ENCODE assay signal across 1 cellular context in genomic region chr14:106062502-106063272, GRCh38.
TF ChIP-seq lines count a peak whose summit lies in the region.

No MANE protein-coding gene starts in this region.

TF ChIP-seq in SK-N-SH treated with all-trans-retinoic acid at 6 μM for 48 hours, 23 proteins besides CTCF, POLR2A, EP300 and RAD21 (continued from another document):
- TF ChIP-seq CSRNP3 (CRISPR knock-in tag; IDR thresholded peaks at IDR 0.05) (no peak), ZFP30 (CRISPR knock-in tag; IDR thresholded peaks at IDR 0.05) (no peak), ZNF565 (CRISPR knock-in tag; conservative IDR thresholded peaks at IDR 0.05; ENCODE audit: low read depth) (no peak), PPARA (CRISPR knock-in tag; IDR thresholded peaks at IDR 0.05; ENCODE audit: borderline replicate concordance) (no peak), ISL1 (CRISPR knock-in tag; IDR thresholded peaks at IDR 0.05) (no peak), TSHZ2 (CRISPR knock-in tag; IDR thresholded peaks at IDR 0.05) (no peak), ZNF70 (CRISPR knock-in tag; IDR thresholded peaks at IDR 0.05) (no peak)
- TF ChIP-seq, protein P1, sequence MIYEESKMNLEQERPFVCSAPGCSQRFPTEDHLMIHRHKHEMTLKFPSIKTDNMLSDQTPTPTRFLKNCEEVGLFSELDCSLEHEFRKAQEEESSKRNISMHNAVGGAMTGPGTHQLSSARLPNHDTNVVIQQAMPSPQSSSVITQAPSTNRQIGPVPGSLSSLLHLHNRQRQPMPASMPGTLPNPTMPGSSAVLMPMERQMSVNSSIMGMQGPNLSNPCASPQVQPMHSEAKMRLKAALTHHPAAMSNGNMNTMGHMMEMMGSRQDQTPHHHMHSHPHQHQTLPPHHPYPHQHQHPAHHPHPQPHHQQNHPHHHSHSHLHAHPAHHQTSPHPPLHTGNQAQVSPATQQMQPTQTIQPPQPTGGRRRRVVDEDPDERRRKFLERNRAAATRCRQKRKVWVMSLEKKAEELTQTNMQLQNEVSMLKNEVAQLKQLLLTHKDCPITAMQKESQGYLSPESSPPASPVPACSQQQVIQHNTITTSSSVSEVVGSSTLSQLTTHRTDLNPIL (CRISPR knock-in tag; IDR thresholded peaks at IDR 0.05; ENCODE audit: low read depth), result no peak
TF ChIP-seq in SK-N-SH treated with all-trans-retinoic acid at 6 μM for 48 hours: peak in this region for 0.
